Comparison of ENCODE assay signal across 30 cellular contexts in the genomic region with DNA sequence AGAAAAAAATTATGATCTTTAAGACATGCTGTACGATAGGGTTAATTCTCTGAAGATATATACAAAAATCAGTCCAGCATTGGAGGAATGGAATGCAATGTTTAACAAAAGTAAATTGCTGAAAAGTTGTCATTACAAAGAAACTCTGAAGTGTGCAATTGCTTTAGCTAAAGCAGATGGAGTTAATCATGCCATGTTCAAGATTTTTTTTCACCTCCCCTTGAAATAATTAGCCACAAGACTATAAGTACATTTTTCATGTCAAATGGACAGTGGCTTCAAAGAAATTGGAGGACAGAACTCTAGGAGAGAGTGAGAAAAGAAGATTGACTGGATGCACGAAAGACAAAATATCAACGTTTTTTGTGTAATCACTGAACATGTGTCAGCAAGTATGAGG.
"Had no signal": no experiment of that assay in that cellular context is flagged by ENCODE, and none has a peak within 500 bp of the region (broad histone marks: within the 10 kb centered on the region; RNA-seq: fewer than 3 reads in every experiment).

No MANE protein-coding gene starts in this region.

- H3K9me3 ChIP-seq: ascending aorta had no signal

- H3K4me3 ChIP-seq: ascending aorta, coronary artery, dorsolateral prefrontal cortex had no signal

- H3K27me3 Mint-ChIP-seq: activated CD4-positive, alpha-beta memory T cell treated with anti-CD3 and anti-CD28 coated beads, Interleukin-2, amount 10 ng/mL, durations not matched to agents 7 days and 5 days; activated CD4-positive, alpha-beta T cell treated with anti-CD3 and anti-CD28 coated beads, Interleukin-2, amount 10 ng/mL, durations not matched to agents 7 days and 5 days; activated naive CD4-positive, alpha-beta T cell treated with anti-CD3 and anti-CD28 coated beads, Interleukin-2, amount 10 ng/mL, durations not matched to agents 7 days and 5 days; activated naive CD8-positive, alpha-beta T cell treated with anti-CD3 and anti-CD28 coated beads, Interleukin-2, amount 10 ng/mL, durations not matched to agents 7 days and 5 days; activated T-cell treated with anti-CD3 and anti-CD28 coated beads, Interleukin-2, amount 50 U/mL, for 24 hours; central memory CD8-positive, alpha-beta T cell; dendritic cell treated with granulocyte-macrophage colony-stimulating factor and Interleukin-4, amounts not matched to agents 40 ng/mL and 50 ng/mL, for 4 days; T-helper 17 cell had no signal

- H3K27ac Mint-ChIP-seq: activated CD4-positive, alpha-beta memory T cell treated with anti-CD3 and anti-CD28 coated beads, Interleukin-2, amount 10 ng/mL, durations not matched to agents 7 days and 5 days; activated CD4-positive, alpha-beta T cell treated with anti-CD3 and anti-CD28 coated beads, Interleukin-2, amount 10 ng/mL, durations not matched to agents 7 days and 5 days; activated naive CD4-positive, alpha-beta T cell treated with anti-CD3 and anti-CD28 coated beads, Interleukin-2, amount 10 ng/mL, durations not matched to agents 7 days and 5 days; activated naive CD4-positive, alpha-beta T cell treated with anti-CD3 and anti-CD28 coated beads, Interleukin-2, amount 50 U/mL, for 72 hours; activated naive CD8-positive, alpha-beta T cell treated with anti-CD3 and anti-CD28 coated beads, Interleukin-2, amount 10 ng/mL, durations not matched to agents 7 days and 5 days; activated T-cell treated with anti-CD3 and anti-CD28 coated beads, Interleukin-2, amount 50 U/mL, for 24 hours; activated T-cell treated with anti-CD3 and anti-CD28 coated beads, Interleukin-2, amount 50 U/mL, for 72 hours; dendritic cell treated with granulocyte-macrophage colony-stimulating factor and Interleukin-4, amounts not matched to agents 40 ng/mL and 50 ng/mL, for 4 days; endodermal cell; T-helper 17 cell; WTC11 had no signal

- H3K36me3 ChIP-seq: ascending aorta, brain microvascular endothelial cell had no signal

- H3K4me1 Mint-ChIP-seq: activated CD4-positive, alpha-beta memory T cell treated with anti-CD3 and anti-CD28 coated beads, Interleukin-2, amount 10 ng/mL, durations not matched to agents 7 days and 5 days; activated CD4-positive, alpha-beta T cell treated with anti-CD3 and anti-CD28 coated beads, Interleukin-2, amount 10 ng/mL, durations not matched to agents 7 days and 5 days; activated naive CD4-positive, alpha-beta T cell treated with anti-CD3 and anti-CD28 coated beads, Interleukin-2, amount 10 ng/mL, durations not matched to agents 7 days and 5 days; activated naive CD8-positive, alpha-beta T cell treated with anti-CD3 and anti-CD28 coated beads, Interleukin-2, amount 10 ng/mL, durations not matched to agents 7 days and 5 days; central memory CD8-positive, alpha-beta T cell; endodermal cell; T-helper 17 cell; WTC11 had no signal

- H3K9me3 Mint-ChIP-seq: activated CD4-positive, alpha-beta T cell treated with anti-CD3 and anti-CD28 coated beads, Interleukin-2, amount 10 ng/mL, durations not matched to agents 7 days and 5 days; dendritic cell treated with granulocyte-macrophage colony-stimulating factor and Interleukin-4, amounts not matched to agents 40 ng/mL and 50 ng/mL, for 4 days; endodermal cell had no signal

- H3K36me3 Mint-ChIP-seq: activated naive CD4-positive, alpha-beta T cell treated with anti-CD3 and anti-CD28 coated beads, Interleukin-2, amount 10 ng/mL, durations not matched to agents 7 days and 5 days; activated naive CD4-positive, alpha-beta T cell treated with anti-CD3 and anti-CD28 coated beads, Interleukin-2, amount 50 U/mL, for 72 hours; activated naive CD8-positive, alpha-beta T cell treated with anti-CD3 and anti-CD28 coated beads, Interleukin-2, amount 10 ng/mL, durations not matched to agents 7 days and 5 days; WTC11 had no signal

- DNase-seq: activated CD4-positive, alpha-beta memory T cell treated with anti-CD3 and anti-CD28 coated beads, Interleukin-2, amount 10 ng/mL, durations not matched to agents 7 days and 5 days; activated CD4-positive, alpha-beta T cell treated with anti-CD3 and anti-CD28 coated beads for 1 hour; activated CD4-positive, alpha-beta T cell treated with anti-CD3 and anti-CD28 coated beads for 4 hours; activated CD4-positive, alpha-beta T cell treated with anti-CD3 and anti-CD28 coated beads, Interleukin-2, amount 10 ng/mL, durations not matched to agents 7 days and 5 days; activated CD4-positive, alpha-beta T cell treated with anti-CD3 and anti-CD28 coated beads, Interleukin-2, amount 50 U/mL, for 4 hours; activated CD8-positive, alpha-beta memory T cell treated with anti-CD3 and anti-CD28 coated beads, Interleukin-2, amount 50 U/mL, for 48 hours; activated gamma-delta T cell; activated naive CD4-positive, alpha-beta T cell; activated naive CD4-positive, alpha-beta T cell treated with anti-CD3 and anti-CD28 coated beads, Interleukin-2, amount 10 ng/mL, durations not matched to agents 7 days and 5 days; activated naive CD8-positive, alpha-beta T cell treated with anti-CD3 and anti-CD28 coated beads, Interleukin-2, amount 10 ng/mL, durations not matched to agents 7 days and 5 days; activated T-cell treated with anti-CD3 and anti-CD28 coated beads for 4 hours; activated T-cell treated with anti-CD3 and anti-CD28 coated beads, Interleukin-2, amount 50 U/mL, for 24 hours; activated T-cell treated with anti-CD3 and anti-CD28 coated beads, Interleukin-2, amount 50 U/mL, for 72 hours; brain microvascular endothelial cell; dorsolateral prefrontal cortex; effector memory CD4-positive, alpha-beta T cell; endodermal cell; head of caudate nucleus; T-helper 1 cell; T-helper 17 cell had no signal

- H3K27me3 ChIP-seq: ascending aorta, brain microvascular endothelial cell, dorsolateral prefrontal cortex had no signal

- FAIRE-seq: bronchial epithelial cell, frontal cortex, TTC549 had no signal

- H3K27ac ChIP-seq: ascending aorta, brain microvascular endothelial cell, coronary artery, dorsolateral prefrontal cortex, VCaP had no signal

- H3K4me3 Mint-ChIP-seq: activated CD4-positive, alpha-beta memory T cell treated with anti-CD3 and anti-CD28 coated beads, Interleukin-2, amount 10 ng/mL, durations not matched to agents 7 days and 5 days; activated CD4-positive, alpha-beta T cell treated with anti-CD3 and anti-CD28 coated beads, Interleukin-2, amount 10 ng/mL, durations not matched to agents 7 days and 5 days; activated naive CD4-positive, alpha-beta T cell treated with anti-CD3 and anti-CD28 coated beads, Interleukin-2, amount 10 ng/mL, durations not matched to agents 7 days and 5 days; activated naive CD8-positive, alpha-beta T cell treated with anti-CD3 and anti-CD28 coated beads, Interleukin-2, amount 10 ng/mL, durations not matched to agents 7 days and 5 days; activated T-cell treated with anti-CD3 and anti-CD28 coated beads, Interleukin-2, amount 50 U/mL, for 24 hours; activated T-cell treated with anti-CD3 and anti-CD28 coated beads, Interleukin-2, amount 50 U/mL, for 72 hours; central memory CD8-positive, alpha-beta T cell; dendritic cell treated with granulocyte-macrophage colony-stimulating factor and Interleukin-4, amounts not matched to agents 40 ng/mL and 50 ng/mL, for 4 days; endodermal cell; T-helper 17 cell; WTC11 had no signal
